14 cellular contexts compared by ENCODE assay signal in genomic region chr1:33169290-33170055, GRCh38. TPM values are rescaled to one million over a fixed set of nuclear protein-coding genes. Genes with fewer than 3 reads are reported as not detected.
A peak's percentile ranks its signal among the peaks of the same experiment; 100 is the strongest.
DNase-seq lines count a peak whose midpoint lies in the region; ATAC-seq and TF ChIP-seq lines count a peak whose summit lies in the region.
"Had no signal": no experiment of that assay in that cellular context is flagged by ENCODE, and none has a peak within 500 bp of the region (broad histone marks: within the 10 kb centered on the region; RNA-seq: fewer than 3 reads in every experiment).

No MANE protein-coding gene starts in this region.

- peaks cover 0 to 6% of the 10 kb centered on the region in 2 donors for H3K4me1 ChIP-seq in right atrium auricular region

- no peak overlapping the region for H3K27ac Mint-ChIP-seq in activated CD8-positive, alpha-beta T cell treated with anti-CD3 and anti-CD28 coated beads, Interleukin-2, amount 10 ng/mL, durations not matched to agents 7 days and 5 days
- H3K27ac Mint-ChIP-seq: activated B cell treated with CpG ODN at 0.5 μM for 24 hours had no signal

- H3K36me3 Mint-ChIP-seq in activated CD8-positive, alpha-beta T cell treated with anti-CD3 and anti-CD28 coated beads, Interleukin-2, amount 10 ng/mL, durations not matched to agents 7 days and 5 days (ENCODE audit: low read depth): peaks cover 5% of the 10 kb centered on the region

- intact Hi-C loops in Right ventricle myocardium superior (cut with DNase I): no loop called here

- H3K27ac ChIP-seq in right atrium auricular region: no peak overlapping the region

- no peak for TF ChIP-seq CTCF in right atrium auricular region (IDR thresholded peaks at IDR 0.05)

- peaks cover 5% of the 10 kb centered on the region for H3K4me1 Mint-ChIP-seq in activated CD8-positive, alpha-beta T cell treated with anti-CD3 and anti-CD28 coated beads, Interleukin-2, amount 10 ng/mL, durations not matched to agents 7 days and 5 days (ENCODE audit: low read depth)

- POLR2A ChIA-PET in activated CD8-positive, alpha-beta T cell treated with anti-CD3 and anti-CD28 coated beads, Interleukin-2, amount 10 ng/mL, durations not matched to agents 7 days and 5 days (lab: Charles Lee): no interaction called here

- H3K4me3 Mint-ChIP-seq in activated CD8-positive, alpha-beta T cell treated with anti-CD3 and anti-CD28 coated beads, Interleukin-2, amount 10 ng/mL, durations not matched to agents 7 days and 5 days: no peak overlapping the region
- H3K4me3 Mint-ChIP-seq: activated B cell treated with CpG ODN at 0.5 μM for 24 hours, IgD-negative memory B cell had no signal

- no peak for DNase-seq in Right ventricle myocardium superior
- no peak for DNase-seq in right atrium auricular region (ENCODE audit: low spot score)
- peak; percentile 32 for DNase-seq in astrocyte of the hippocampus (ENCODE audit: low read depth, low spot score)
- peak; percentile 65 for DNase-seq in left kidney (ENCODE audit: low read depth, low spot score)
- no peak for DNase-seq in activated CD4-positive, alpha-beta T cell treated with anti-CD3 and anti-CD28 coated beads for 1 hour
- no peak for DNase-seq in activated CD8-positive, alpha-beta T cell treated with anti-CD3 and anti-CD28 coated beads, Interleukin-2, amount 10 ng/mL, durations not matched to agents 7 days and 5 days
- DNase-seq in stimulated activated CD4-positive, alpha-beta T cell treated with anti-CD3 and anti-CD28 coated beads, Interleukin-4, amount 100 ng/mL, for 4 hours: no peak
- DNase-seq: activated B cell treated with CpG ODN at 0.5 μM for 24 hours; DND-41; NCI-H446; stimulated activated CD4-positive, alpha-beta T cell treated with anti-CD3 and anti-CD28 coated beads, Interleukin-12 subunit alpha, Interleukin-12 subunit beta, amount 100 ng/mL, for 4 hours had no signal

- no peaks in the 10 kb centered on the region for H3K9me3 ChIP-seq in right atrium auricular region

- H3K9me3 Mint-ChIP-seq in activated CD8-positive, alpha-beta T cell treated with anti-CD3 and anti-CD28 coated beads, Interleukin-2, amount 10 ng/mL, durations not matched to agents 7 days and 5 days (ENCODE audit: insufficient read depth): no peaks in the 10 kb centered on the region
- H3K9me3 Mint-ChIP-seq: activated B cell treated with CpG ODN at 0.5 μM for 24 hours had no signal

- no peak overlapping the region for H3K4me3 ChIP-seq in right atrium auricular region

- CTCF ChIA-PET in activated CD8-positive, alpha-beta T cell treated with anti-CD3 and anti-CD28 coated beads, Interleukin-2, amount 10 ng/mL, durations not matched to agents 7 days and 5 days (lab: Charles Lee): interaction anchor here (0.7 to 1.0 kb wide), 2 partner anchors 42 to 283 kb away, joined by 3 read pairs; no protein-coding TSS in a partner anchor

- ATAC-seq in Right ventricle myocardium superior (ENCODE audit: poor library complexity): peak; percentile 33
- ATAC-seq in HG02884 (IDR thresholded peaks at IDR 0.05; ENCODE audit: unreplicated experiment): no peak
- ATAC-seq in activated CD8-positive, alpha-beta T cell treated with anti-CD3 and anti-CD28 coated beads, Interleukin-2, amount 10 ng/mL, durations not matched to agents 7 days and 5 days: no peak
- ATAC-seq: HCT116 had no signal

- H3K27me3 Mint-ChIP-seq in activated CD8-positive, alpha-beta T cell treated with anti-CD3 and anti-CD28 coated beads, Interleukin-2, amount 10 ng/mL, durations not matched to agents 7 days and 5 days (ENCODE audit: low read depth): no peaks in the 10 kb centered on the region
- H3K27me3 Mint-ChIP-seq: activated B cell treated with CpG ODN at 0.5 μM for 24 hours, IgD-negative memory B cell had no signal

- no peaks in the 10 kb centered on the region for H3K36me3 ChIP-seq in right atrium auricular region

- H3K27me3 ChIP-seq in right atrium auricular region: no peaks in the 10 kb centered on the region

RNA-seq across cellular contexts. Expression of gene TRIM62, which starts 12.4 kb away (rescaled TPM):
- total RNA-seq in Right ventricle myocardium superior: 1.9 TPM
- total RNA-seq in right atrium auricular region: 1 to 10 TPM; 2.4 to 6.8 TPM
- 10 to 100 TPM in 1 of 2 experiments, 1 to 10 TPM in 1; 9.7 to 10.0 TPM for total RNA-seq in activated CD8-positive, alpha-beta T cell treated with anti-CD3 and anti-CD28 coated beads, Interleukin-2, amount 10 ng/mL, durations not matched to agents 7 days and 5 days

Comparison
In these comparisons a context has a peak if more than half of its experiments do, and no peak if none do; other contexts are left out.
1. DNase-seq: peak in astrocyte of the hippocampus (single experiment) and left kidney (single experiment); none in Right ventricle myocardium superior (single experiment), right atrium auricular region (single experiment), activated CD4-positive, alpha-beta T cell treated with anti-CD3 and anti-CD28 coated beads for 1 hour (single experiment), activated CD8-positive, alpha-beta T cell treated with anti-CD3 and anti-CD28 coated beads, Interleukin-2, amount 10 ng/mL, durations not matched to agents 7 days and 5 days (single experiment) and stimulated activated CD4-positive, alpha-beta T cell treated with anti-CD3 and anti-CD28 coated beads, Interleukin-4, amount 100 ng/mL, for 4 hours (0 of 2).